ENCODE assay signal across 25 cellular contexts in genomic region chr17:81246343-81246670, GRCh38.
"Had no signal": no experiment of that assay in that cellular context is flagged by ENCODE, and none has a peak within 500 bp of the region (broad histone marks: within the 10 kb centered on the region; RNA-seq: fewer than 3 reads in every experiment).

No MANE protein-coding gene starts in this region.

- H3K27ac ChIP-seq: adrenal gland, hepatocyte, pancreas, stomach, suprapubic skin, tibial nerve had no signal

- H3K4me3 ChIP-seq: adrenal gland, hepatocyte, pancreas, right lobe of liver, stomach, suprapubic skin, tibial nerve had no signal

- H3K9me3 ChIP-seq: adrenal gland, pancreas, right lobe of liver, stomach, suprapubic skin, tibial nerve had no signal

- ATAC-seq: activated naive CD4-positive, alpha-beta T cell treated with anti-CD3 and anti-CD28 coated beads, Interleukin-2, amount 50 U/mL, for 72 hours; activated T-helper 17 cell treated with anti-CD3 and anti-CD28 coated beads, Interleukin-2, amount 50 U/mL, for 72 hours; esophagus mucosa; left ventricle myocardium superior; natural killer cell treated with Interleukin-12 subunit alpha and Interleukin-12 subunit beta and Interleukin-15 and Interleukin-18, amount 100 ng/mL, for 72 hours; stimulated activated effector memory CD8-positive, alpha-beta T cell treated with anti-CD3 and anti-CD28 coated beads, Interleukin-12 subunit alpha, Interleukin-12 subunit beta, amount 100 ng/mL, for 72 hours had no signal

- H3K4me1 ChIP-seq: pancreas had no signal

- DNase-seq: activated CD8-positive, alpha-beta memory T cell treated with anti-CD3 and anti-CD28 coated beads for 24 hours; activated CD8-positive, alpha-beta memory T cell treated with anti-CD3 and anti-CD28 coated beads, Interleukin-2, amount 50 U/mL, for 4 hours; activated T-cell treated with anti-CD3 and anti-CD28 coated beads, Interleukin-2, amount 50 U/mL, for 24 hours; effector memory CD4-positive, alpha-beta T cell; foreskin melanocyte; immature natural killer cell; small intestine; stimulated activated CD4-positive, alpha-beta T cell treated with anti-CD3 and anti-CD28 coated beads, Interleukin-2, amount 100 ng/mL, for 24 hours; stomach; T-helper 9 cell had no signal

- FAIRE-seq: astrocyte, colon, endothelial cell of umbilical vein, pancreas, small intestine had no signal
